9 cellular contexts compared by ENCODE assay signal in genomic region chr3:134326760-134327593, GRCh38. TPM values are rescaled to one million over a fixed set of nuclear protein-coding genes. Genes with fewer than 3 reads are reported as not detected.
DNase-seq lines count a peak whose midpoint lies in the region; ATAC-seq, FAIRE-seq and TF ChIP-seq lines count a peak whose summit lies in the region.
"Had no signal": no experiment of that assay in that cellular context is flagged by ENCODE, and none has a peak within 500 bp of the region (broad histone marks: within the 10 kb centered on the region; RNA-seq: fewer than 3 reads in every experiment).

No MANE protein-coding gene starts in this region.

- no peaks in the 10 kb centered on the region for H3K36me3 Mint-ChIP-seq in activated T-helper 17 cell treated with anti-CD3 and anti-CD28 coated beads, Interleukin-2, amount 50 U/mL, for 72 hours (ENCODE audit: low read depth)
- H3K36me3 Mint-ChIP-seq: activated naive CD8-positive, alpha-beta T cell had no signal

- no peak overlapping the region for H3K4me3 Mint-ChIP-seq in activated T-helper 17 cell treated with anti-CD3 and anti-CD28 coated beads, Interleukin-2, amount 50 U/mL, for 72 hours
- H3K4me3 Mint-ChIP-seq: activated naive CD8-positive, alpha-beta T cell had no signal

- H3K27ac Mint-ChIP-seq in activated T-helper 17 cell treated with anti-CD3 and anti-CD28 coated beads, Interleukin-2, amount 50 U/mL, for 72 hours: no peak overlapping the region
- H3K27ac Mint-ChIP-seq: activated naive CD8-positive, alpha-beta T cell had no signal

- H3K27me3 Mint-ChIP-seq in activated T-helper 17 cell treated with anti-CD3 and anti-CD28 coated beads, Interleukin-2, amount 50 U/mL, for 72 hours: peaks cover 12% of the 10 kb centered on the region

- FAIRE-seq in D721Med (lab: Jason Lieb, UNC): no peak

- H3K9me3 Mint-ChIP-seq in activated T-helper 17 cell treated with anti-CD3 and anti-CD28 coated beads, Interleukin-2, amount 50 U/mL, for 72 hours: no peaks in the 10 kb centered on the region

- no peak for TF ChIP-seq CTCF in D721Med (IDR thresholded peaks at IDR 0.05; ENCODE audit: insufficient read depth, missing control alignments)

- no peak for ATAC-seq in activated T-helper 17 cell treated with anti-CD3 and anti-CD28 coated beads, Interleukin-2, amount 50 U/mL, for 72 hours (replicated peaks)
- ATAC-seq in HG03135 (IDR thresholded peaks at IDR 0.05; ENCODE audit: unreplicated experiment): no peak

- no peaks in the 10 kb centered on the region for H3K4me1 Mint-ChIP-seq in activated T-helper 17 cell treated with anti-CD3 and anti-CD28 coated beads, Interleukin-2, amount 50 U/mL, for 72 hours

- intact Hi-C loops in head of caudate nucleus (cut with DNase I): no loop called here

- peak; percentile 97 for DNase-seq in ELF-1 (ENCODE audit: low read depth, low spot score)
- peak; percentile 89 for DNase-seq in T1000 (lab: John Stamatoyannopoulos, UW)
- DNase-seq in glomerular visceral epithelial cell (ENCODE audit: extremely low spot score): peak; percentile 97
- peak; percentile 53 for DNase-seq in pulmonary artery endothelial cell (ENCODE audit: low read depth, low spot score)
- DNase-seq in D721Med (ENCODE audit: insufficient read length, low spot score): no peak
- no peak for DNase-seq in head of caudate nucleus

RNA-seq across cellular contexts. Expression of gene AMOTL2, which starts 47.3 kb away (rescaled TPM):
- total RNA-seq in pulmonary artery endothelial cell: 85.1 and 104 TPM in 2 replicates
- not detected for total RNA-seq in activated T-helper 17 cell treated with anti-CD3 and anti-CD28 coated beads, Interleukin-2, amount 50 U/mL, for 72 hours

Comparison
In these comparisons a context has a peak if more than half of its experiments do, and no peak if none do; other contexts are left out.
1. DNase-seq: peak in ELF-1 (single experiment), T1000 (single experiment), glomerular visceral epithelial cell (single experiment) and pulmonary artery endothelial cell (single experiment); none in D721Med (single experiment) and head of caudate nucleus (0 of 42).
2. RNA of gene AMOTL2, which starts 47.3 kb away (total RNA-seq): 85.1 to 104 TPM in pulmonary artery endothelial cell; not detected in activated T-helper 17 cell treated with anti-CD3 and anti-CD28 coated beads, Interleukin-2, amount 50 U/mL, for 72 hours; every median in the first group is over 10 times any median in the second.